ENCODE assay signal across 1 cellular context in the genomic region with DNA sequence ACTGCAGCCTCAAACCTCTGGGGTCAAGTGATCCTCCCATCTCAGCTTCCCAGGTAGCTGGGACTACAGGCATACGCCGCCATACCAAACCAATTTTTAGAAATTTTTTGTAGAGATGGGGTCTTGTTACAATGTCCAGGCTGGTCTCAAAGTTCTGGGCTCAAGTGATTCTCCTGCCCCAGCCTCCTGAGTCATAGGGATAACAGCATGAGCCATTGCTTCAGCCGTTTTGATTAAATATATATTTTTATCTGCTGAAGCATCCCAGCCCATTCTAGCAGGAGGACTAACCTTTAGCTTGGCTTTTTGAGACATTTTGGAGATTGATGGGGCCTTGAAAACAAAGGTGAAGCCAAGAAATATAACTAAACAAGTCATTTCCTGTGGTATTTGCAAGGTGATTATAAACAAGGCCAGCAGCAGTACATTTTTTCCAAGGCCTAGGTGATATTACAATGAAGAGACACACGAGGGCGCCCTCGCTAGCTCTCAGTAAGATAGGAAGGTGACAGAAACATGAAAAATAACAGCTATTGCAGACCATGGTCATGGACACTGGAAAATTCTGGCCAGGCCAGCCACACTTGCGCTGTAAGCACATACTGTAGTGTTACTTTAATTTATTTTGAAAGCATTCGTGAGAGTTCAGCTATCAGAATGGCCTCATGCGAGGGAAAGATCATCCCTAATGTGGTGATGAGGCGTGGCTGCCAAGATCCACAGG.
TF ChIP-seq lines count a peak whose summit lies in the region.

No MANE protein-coding gene starts in this region.

TF ChIP-seq in HepG2, 621 proteins besides CTCF, POLR2A, EP300 and RAD21 (continued from another document):
- TF ChIP-seq, protein P1, sequence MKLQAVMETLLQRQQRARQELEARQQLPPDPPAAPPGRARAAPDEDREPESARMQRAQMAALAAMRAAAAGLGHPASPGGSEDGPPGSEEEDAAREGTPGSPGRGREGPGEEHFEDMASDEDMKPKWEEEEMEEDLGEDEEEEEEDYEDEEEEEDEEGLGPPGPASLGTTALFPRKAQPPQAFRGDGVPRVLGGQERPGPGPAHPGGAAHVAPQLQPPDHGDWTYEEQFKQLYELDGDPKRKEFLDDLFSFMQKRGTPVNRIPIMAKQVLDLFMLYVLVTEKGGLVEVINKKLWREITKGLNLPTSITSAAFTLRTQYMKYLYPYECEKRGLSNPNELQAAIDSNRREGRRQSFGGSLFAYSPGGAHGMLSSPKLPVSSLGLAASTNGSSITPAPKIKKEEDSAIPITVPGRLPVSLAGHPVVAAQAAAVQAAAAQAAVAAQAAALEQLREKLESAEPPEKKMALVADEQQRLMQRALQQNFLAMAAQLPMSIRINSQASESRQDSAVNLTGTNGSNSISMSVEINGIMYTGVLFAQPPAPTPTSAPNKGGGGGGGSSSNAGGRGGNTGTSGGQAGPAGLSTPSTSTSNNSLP (IDR thresholded peaks at IDR 0.05; ENCODE audit: low read depth, low read length) = peak; percentile 39; the same call in 1 of the 2 replicates
- TF ChIP-seq, protein P2, sequence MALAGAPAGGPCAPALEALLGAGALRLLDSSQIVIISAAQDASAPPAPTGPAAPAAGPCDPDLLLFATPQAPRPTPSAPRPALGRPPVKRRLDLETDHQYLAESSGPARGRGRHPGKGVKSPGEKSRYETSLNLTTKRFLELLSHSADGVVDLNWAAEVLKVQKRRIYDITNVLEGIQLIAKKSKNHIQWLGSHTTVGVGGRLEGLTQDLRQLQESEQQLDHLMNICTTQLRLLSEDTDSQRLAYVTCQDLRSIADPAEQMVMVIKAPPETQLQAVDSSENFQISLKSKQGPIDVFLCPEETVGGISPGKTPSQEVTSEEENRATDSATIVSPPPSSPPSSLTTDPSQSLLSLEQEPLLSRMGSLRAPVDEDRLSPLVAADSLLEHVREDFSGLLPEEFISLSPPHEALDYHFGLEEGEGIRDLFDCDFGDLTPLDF (CRISPR knock-in tag; IDR thresholded peaks at IDR 0.05) = no peak
- no peak for TF ChIP-seq ZNF337 (CRISPR knock-in tag; IDR thresholded peaks at IDR 0.05; ENCODE audit: borderline replicate concordance, low read depth)
TF ChIP-seq in HepG2: peak in this region for 4.
